21 cellular contexts compared by ENCODE assay signal in genomic region chr13:102233566-102234208, GRCh38.
DNase-seq lines count a peak whose midpoint lies in the region; ATAC-seq lines count a peak whose summit lies in the region.
"Had no signal": no experiment of that assay in that cellular context is flagged by ENCODE, and none has a peak within 500 bp of the region (broad histone marks: within the 10 kb centered on the region; RNA-seq: fewer than 3 reads in every experiment).

No MANE protein-coding gene starts in this region.

- H3K27ac Mint-ChIP-seq in activated CD8-positive, alpha-beta memory T cell treated with anti-CD3 and anti-CD28 coated beads, Interleukin-2, amount 10 ng/mL, durations not matched to agents 7 days and 5 days, result peak overlapping the region; percentile 52
- no peak overlapping the region for H3K27ac Mint-ChIP-seq in activated T-helper 17 cell treated with anti-CD3 and anti-CD28 coated beads, Interleukin-2, amount 50 U/mL, for 72 hours
- no peak overlapping the region for H3K27ac Mint-ChIP-seq in stimulated activated effector memory CD8-positive, alpha-beta T cell treated with anti-CD3 and anti-CD28 coated beads, Interleukin-12 subunit alpha, Interleukin-12 subunit beta, amount 100 ng/mL, for 72 hours
- no peak overlapping the region for H3K27ac Mint-ChIP-seq in activated naive CD4-positive, alpha-beta T cell treated with anti-CD3 and anti-CD28 coated beads, Interleukin-2, amount 10 ng/mL, durations not matched to agents 7 days and 5 days
- H3K27ac Mint-ChIP-seq: activated T-cell treated with anti-CD3 and anti-CD28 coated beads, Interleukin-2, amount 50 U/mL, for 24 hours; natural killer cell treated with Interleukin-12 subunit alpha and Interleukin-12 subunit beta and Interleukin-15 and Interleukin-18, amount 100 ng/mL, for 72 hours had no signal

- H3K4me1 Mint-ChIP-seq in activated CD8-positive, alpha-beta memory T cell treated with anti-CD3 and anti-CD28 coated beads, Interleukin-2, amount 10 ng/mL, durations not matched to agents 7 days and 5 days, result peaks cover 8% of the 10 kb centered on the region
- H3K4me1 Mint-ChIP-seq in activated T-helper 17 cell treated with anti-CD3 and anti-CD28 coated beads, Interleukin-2, amount 50 U/mL, for 72 hours, result peaks cover 5% of the 10 kb centered on the region
- no peaks in the 10 kb centered on the region for H3K4me1 Mint-ChIP-seq in stimulated activated effector memory CD8-positive, alpha-beta T cell treated with anti-CD3 and anti-CD28 coated beads, Interleukin-12 subunit alpha, Interleukin-12 subunit beta, amount 100 ng/mL, for 72 hours
- peaks cover 7% of the 10 kb centered on the region for H3K4me1 Mint-ChIP-seq in activated naive CD4-positive, alpha-beta T cell treated with anti-CD3 and anti-CD28 coated beads, Interleukin-2, amount 10 ng/mL, durations not matched to agents 7 days and 5 days

- no peak for DNase-seq in activated CD8-positive, alpha-beta memory T cell treated with anti-CD3 and anti-CD28 coated beads, Interleukin-2, amount 10 ng/mL, durations not matched to agents 7 days and 5 days
- no peak for DNase-seq in activated CD8-positive, alpha-beta memory T cell treated with anti-CD3 and anti-CD28 coated beads for 24 hours
- DNase-seq in NCI-H748 (lab: John Stamatoyannopoulos, UW; ENCODE audit: unreplicated experiment) (peak; percentile 71), NCI-H226 (no peak)
- no peak for DNase-seq in stimulated activated effector memory CD8-positive, alpha-beta T cell treated with anti-CD3 and anti-CD28 coated beads, Interleukin-12 subunit alpha, Interleukin-12 subunit beta, amount 100 ng/mL, for 72 hours (ENCODE audit: low spot score in 2 of 2)
- DNase-seq in activated naive CD4-positive, alpha-beta T cell treated with anti-CD3 and anti-CD28 coated beads, Interleukin-2, amount 10 ng/mL, durations not matched to agents 7 days and 5 days, result no peak
- DNase-seq: activated CD4-positive, alpha-beta T cell treated with anti-CD3 and anti-CD28 coated beads, Interleukin-2, amount 50 U/mL, for 48 hours; activated naive CD4-positive, alpha-beta T cell treated with Interleukin-2 at 50 U/mL for 16 hours; activated T-cell treated with anti-CD3 and anti-CD28 coated beads, Interleukin-2, amount 50 U/mL, for 24 hours; aorta; cortex of kidney; esophagus squamous epithelium; gastrocnemius medialis; mucosa of descending colon; NCI-H1105 treated with DMSO at 0.1 percent for 48 hours; NCI-H1930; NCI-H774; RPMI8226; transverse colon had no signal

- CTCF ChIA-PET in activated CD8-positive, alpha-beta memory T cell treated with anti-CD3 and anti-CD28 coated beads, Interleukin-2, amount 10 ng/mL, durations not matched to agents 7 days and 5 days (lab: Charles Lee), result no interaction called here
- CTCF ChIA-PET in activated naive CD4-positive, alpha-beta T cell treated with anti-CD3 and anti-CD28 coated beads, Interleukin-2, amount 10 ng/mL, durations not matched to agents 7 days and 5 days (lab: Charles Lee), result no interaction called here

- no peaks in the 10 kb centered on the region for H3K36me3 Mint-ChIP-seq in activated CD8-positive, alpha-beta memory T cell treated with anti-CD3 and anti-CD28 coated beads, Interleukin-2, amount 10 ng/mL, durations not matched to agents 7 days and 5 days
- no peaks in the 10 kb centered on the region for H3K36me3 Mint-ChIP-seq in activated T-helper 17 cell treated with anti-CD3 and anti-CD28 coated beads, Interleukin-2, amount 50 U/mL, for 72 hours (ENCODE audit: low read depth)
- H3K36me3 Mint-ChIP-seq in stimulated activated effector memory CD8-positive, alpha-beta T cell treated with anti-CD3 and anti-CD28 coated beads, Interleukin-12 subunit alpha, Interleukin-12 subunit beta, amount 100 ng/mL, for 72 hours, result no peaks in the 10 kb centered on the region
- H3K36me3 Mint-ChIP-seq in activated naive CD4-positive, alpha-beta T cell treated with anti-CD3 and anti-CD28 coated beads, Interleukin-2, amount 10 ng/mL, durations not matched to agents 7 days and 5 days, result no peaks in the 10 kb centered on the region
- H3K36me3 Mint-ChIP-seq: natural killer cell treated with Interleukin-12 subunit alpha and Interleukin-12 subunit beta and Interleukin-15 and Interleukin-18, amount 100 ng/mL, for 72 hours had no signal

- H3K4me3 Mint-ChIP-seq in activated CD8-positive, alpha-beta memory T cell treated with anti-CD3 and anti-CD28 coated beads, Interleukin-2, amount 10 ng/mL, durations not matched to agents 7 days and 5 days, result no peak overlapping the region
- no peak overlapping the region for H3K4me3 Mint-ChIP-seq in activated T-helper 17 cell treated with anti-CD3 and anti-CD28 coated beads, Interleukin-2, amount 50 U/mL, for 72 hours
- no peak overlapping the region for H3K4me3 Mint-ChIP-seq in stimulated activated effector memory CD8-positive, alpha-beta T cell treated with anti-CD3 and anti-CD28 coated beads, Interleukin-12 subunit alpha, Interleukin-12 subunit beta, amount 100 ng/mL, for 72 hours
- H3K4me3 Mint-ChIP-seq in activated naive CD4-positive, alpha-beta T cell treated with anti-CD3 and anti-CD28 coated beads, Interleukin-2, amount 10 ng/mL, durations not matched to agents 7 days and 5 days, result no peak overlapping the region
- H3K4me3 Mint-ChIP-seq: activated T-cell treated with anti-CD3 and anti-CD28 coated beads, Interleukin-2, amount 50 U/mL, for 24 hours; natural killer cell treated with Interleukin-12 subunit alpha and Interleukin-12 subunit beta and Interleukin-15 and Interleukin-18, amount 100 ng/mL, for 72 hours had no signal

- no peaks in the 10 kb centered on the region for H3K9me3 Mint-ChIP-seq in activated CD8-positive, alpha-beta memory T cell treated with anti-CD3 and anti-CD28 coated beads, Interleukin-2, amount 10 ng/mL, durations not matched to agents 7 days and 5 days (ENCODE audit: low read depth)
- no peaks in the 10 kb centered on the region for H3K9me3 Mint-ChIP-seq in activated T-helper 17 cell treated with anti-CD3 and anti-CD28 coated beads, Interleukin-2, amount 50 U/mL, for 72 hours
- H3K9me3 Mint-ChIP-seq in stimulated activated effector memory CD8-positive, alpha-beta T cell treated with anti-CD3 and anti-CD28 coated beads, Interleukin-12 subunit alpha, Interleukin-12 subunit beta, amount 100 ng/mL, for 72 hours, result no peaks in the 10 kb centered on the region
- no peaks in the 10 kb centered on the region for H3K9me3 Mint-ChIP-seq in activated naive CD4-positive, alpha-beta T cell treated with anti-CD3 and anti-CD28 coated beads, Interleukin-2, amount 10 ng/mL, durations not matched to agents 7 days and 5 days
- H3K9me3 Mint-ChIP-seq: activated T-cell treated with anti-CD3 and anti-CD28 coated beads, Interleukin-2, amount 50 U/mL, for 24 hours; natural killer cell treated with Interleukin-12 subunit alpha and Interleukin-12 subunit beta and Interleukin-15 and Interleukin-18, amount 100 ng/mL, for 72 hours had no signal

- peak; percentile 47 for ATAC-seq in activated CD8-positive, alpha-beta memory T cell treated with anti-CD3 and anti-CD28 coated beads, Interleukin-2, amount 10 ng/mL, durations not matched to agents 7 days and 5 days
- peak; percentile 31 for ATAC-seq in activated T-helper 17 cell treated with anti-CD3 and anti-CD28 coated beads, Interleukin-2, amount 50 U/mL, for 72 hours (replicated peaks)
- peak; percentile 61 for ATAC-seq in stimulated activated effector memory CD8-positive, alpha-beta T cell treated with anti-CD3 and anti-CD28 coated beads, Interleukin-12 subunit alpha, Interleukin-12 subunit beta, amount 100 ng/mL, for 72 hours
- ATAC-seq: gastrocnemius medialis; mucosa of descending colon; natural killer cell treated with Interleukin-12 subunit alpha and Interleukin-12 subunit beta and Interleukin-15 and Interleukin-18, amount 100 ng/mL, for 72 hours had no signal

- H3K27me3 Mint-ChIP-seq in activated CD8-positive, alpha-beta memory T cell treated with anti-CD3 and anti-CD28 coated beads, Interleukin-2, amount 10 ng/mL, durations not matched to agents 7 days and 5 days, result peaks cover 4% of the 10 kb centered on the region
- H3K27me3 Mint-ChIP-seq in activated T-helper 17 cell treated with anti-CD3 and anti-CD28 coated beads, Interleukin-2, amount 50 U/mL, for 72 hours, result peaks cover 18% of the 10 kb centered on the region
- H3K27me3 Mint-ChIP-seq in activated naive CD4-positive, alpha-beta T cell treated with anti-CD3 and anti-CD28 coated beads, Interleukin-2, amount 10 ng/mL, durations not matched to agents 7 days and 5 days, result peaks cover 6% of the 10 kb centered on the region
- H3K27me3 Mint-ChIP-seq: natural killer cell treated with Interleukin-12 subunit alpha and Interleukin-12 subunit beta and Interleukin-15 and Interleukin-18, amount 100 ng/mL, for 72 hours had no signal
